5 cellular contexts compared by ENCODE assay signal in genomic region chr2:65212115-65212514, GRCh38.
"Had no signal": no experiment of that assay in that cellular context is flagged by ENCODE, and none has a peak within 500 bp of the region (broad histone marks: within the 10 kb centered on the region; RNA-seq: fewer than 3 reads in every experiment).

No MANE protein-coding gene starts in this region.

- DNase-seq: IMR-90, KBM-7, KG1 had no signal

- H3K4me3 ChIP-seq: K562 had no signal

- ATAC-seq: HepG2, K562 had no signal
